Comparison of ENCODE assay signal across 8 cellular contexts in genomic region chr17:36608794-36609497, GRCh38. TPM values are rescaled to one million over a fixed set of nuclear protein-coding genes. Genes with fewer than 3 reads are reported as not detected.
DNase-seq lines count a peak whose midpoint lies in the region; ATAC-seq and TF ChIP-seq lines count a peak whose summit lies in the region.

No MANE protein-coding gene starts in this region.

- H3K27me3 ChIP-seq in Caco-2 (replicated peaks; ENCODE audit: control insufficient read depth, insufficient read depth, low read length): no peaks in the 10 kb centered on the region
- no peaks in the 10 kb centered on the region for H3K27me3 ChIP-seq in MM.1S (replicated peaks; ENCODE audit: insufficient read depth, low read length)

- peaks cover 5% of the 10 kb centered on the region for H3K4me1 Mint-ChIP-seq in Caco-2 (ENCODE audit: low read depth, unreplicated experiment)
- peaks cover 26% of the 10 kb centered on the region for H3K4me1 Mint-ChIP-seq in T-helper 17 cell
- H3K4me1 Mint-ChIP-seq in osteocyte (ENCODE audit: unreplicated experiment): peaks cover 16% of the 10 kb centered on the region
- H3K4me1 Mint-ChIP-seq in activated T-cell treated with anti-CD3 and anti-CD28 coated beads, Interleukin-2, amount 50 U/mL, for 24 hours (ENCODE audit: low read depth): peaks cover 40% of the 10 kb centered on the region
- H3K4me1 Mint-ChIP-seq in immature natural killer cell: peaks cover 32 to 34% of the 10 kb centered on the region in 2 donors

- peaks cover 13% of the 10 kb centered on the region for H3K79me2 ChIP-seq in MM.1S (ENCODE audit: low read length)

- no peaks in the 10 kb centered on the region for H4K20me1 ChIP-seq in MM.1S (ENCODE audit: insufficient read depth, low read length)

- H3K9me2 ChIP-seq in MM.1S (replicated peaks; ENCODE audit: insufficient read depth, low read length): no peaks in the 10 kb centered on the region

- H3K4me1 ChIP-seq in Caco-2 (no peaks in the 10 kb centered on the region), MM.1S (ENCODE audit: low read length) (peaks cover 21% of the 10 kb centered on the region)

- H3F3A ChIP-seq in MM.1S (ENCODE audit: insufficient read depth, low read length): peaks cover 7% of the 10 kb centered on the region

- peak overlapping the region; percentile 19; the same call in 1 of the 2 replicates for H3K9ac ChIP-seq in MM.1S (ENCODE audit: low read length)

- peak overlapping the region; percentile 76; the same call in 1 of the 2 replicates for H3K27ac ChIP-seq in MM.1S (ENCODE audit: low read length)

- no peak overlapping the region for H3K4me3 Mint-ChIP-seq in Caco-2 (ENCODE audit: unreplicated experiment)
- H3K4me3 Mint-ChIP-seq in T-helper 17 cell: peak overlapping the region; percentile 59
- no peak overlapping the region for H3K4me3 Mint-ChIP-seq in osteocyte (ENCODE audit: unreplicated experiment)
- no peak overlapping the region for H3K4me3 Mint-ChIP-seq in activated T-cell treated with anti-CD3 and anti-CD28 coated beads, Interleukin-2, amount 50 U/mL, for 24 hours
- H3K4me3 Mint-ChIP-seq in immature natural killer cell: peak overlapping the region in 1 of 5 donors; percentile 23

- no peaks in the 10 kb centered on the region for H3K36me3 ChIP-seq in Caco-2 (ENCODE audit: control insufficient read depth, insufficient read depth, low read length)
- no peaks in the 10 kb centered on the region for H3K36me3 ChIP-seq in MM.1S (replicated peaks; ENCODE audit: insufficient read depth, low read length)

- no peaks in the 10 kb centered on the region for H3K9me3 Mint-ChIP-seq in Caco-2 (ENCODE audit: unreplicated experiment)
- no peaks in the 10 kb centered on the region for H3K9me3 Mint-ChIP-seq in osteocyte (ENCODE audit: unreplicated experiment)
- no peaks in the 10 kb centered on the region for H3K9me3 Mint-ChIP-seq in activated T-cell treated with anti-CD3 and anti-CD28 coated beads, Interleukin-2, amount 50 U/mL, for 24 hours
- no peaks in the 10 kb centered on the region for H3K9me3 Mint-ChIP-seq in immature natural killer cell

- TF ChIP-seq CTCF in Caco-2 (IDR thresholded peaks at IDR 0.05; ENCODE audit: insufficient read depth in 1 of 2, low read depth in 1 of 2, low read length in 1 of 2, severe bottlenecking in 1 of 2, unreplicated experiment in 1 of 2) (peak; percentile 40 to 42), MM.1S (IDR thresholded peaks at IDR 0.05; ENCODE audit: low read length) (peak; percentile 43), fibroblast of pulmonary artery (IDR thresholded peaks at IDR 0.05; ENCODE audit: low read length, missing control alignments) (peak; percentile 52), osteocyte (IDR thresholded peaks at IDR 0.05) (peak; percentile 51)

- peak; percentile 71 for ATAC-seq in T-helper 17 cell

- H3K36me3 Mint-ChIP-seq in Caco-2 (ENCODE audit: insufficient read depth, unreplicated experiment): peaks cover 24% of the 10 kb centered on the region
- peaks cover 6% of the 10 kb centered on the region for H3K36me3 Mint-ChIP-seq in T-helper 17 cell (ENCODE audit: low read depth)
- no peaks in the 10 kb centered on the region for H3K36me3 Mint-ChIP-seq in osteocyte (ENCODE audit: unreplicated experiment)
- H3K36me3 Mint-ChIP-seq in activated T-cell treated with anti-CD3 and anti-CD28 coated beads, Interleukin-2, amount 50 U/mL, for 24 hours (ENCODE audit: low read depth): peaks cover 56% of the 10 kb centered on the region
- peaks cover 0 to 5% (median 0%) of the 10 kb centered on the region in 3 donors for H3K36me3 Mint-ChIP-seq in immature natural killer cell

- no peak overlapping the region for H3K27ac Mint-ChIP-seq in Caco-2 (ENCODE audit: unreplicated experiment)
- no peak overlapping the region for H3K27ac Mint-ChIP-seq in T-helper 17 cell
- no peak overlapping the region for H3K27ac Mint-ChIP-seq in osteocyte (ENCODE audit: unreplicated experiment)
- no peak overlapping the region for H3K27ac Mint-ChIP-seq in activated T-cell treated with anti-CD3 and anti-CD28 coated beads, Interleukin-2, amount 50 U/mL, for 24 hours
- H3K27ac Mint-ChIP-seq in immature natural killer cell: no peak overlapping the region

- H3K9me3 ChIP-seq in Caco-2: no peaks in the 10 kb centered on the region
- H3K9me3 ChIP-seq in MM.1S (replicated peaks; ENCODE audit: insufficient read depth, low read length): no peaks in the 10 kb centered on the region
- no peaks in the 10 kb centered on the region for H3K9me3 ChIP-seq in T-helper 17 cell (ENCODE audit: control insufficient read depth, low read length, poor library complexity, severe bottlenecking)

- H3K4me3 ChIP-seq in Caco-2 (ENCODE audit: low read depth, low read length) (no peak overlapping the region), MM.1S (ENCODE audit: low read length) (peak overlapping the region; percentile 54), fibroblast of pulmonary artery (replicated peaks; ENCODE audit: low read depth, low read length) (no peak overlapping the region)

- intact Hi-C loops in Caco-2 (cut with micrococcal nuclease; ENCODE audit: unreplicated experiment): no loop called here

- H3K27me3 Mint-ChIP-seq in Caco-2 (ENCODE audit: insufficient read depth, unreplicated experiment) (no peaks in the 10 kb centered on the region), T-helper 17 cell (no peaks in the 10 kb centered on the region), osteocyte (ENCODE audit: unreplicated experiment) (no peaks in the 10 kb centered on the region), immature natural killer cell (ENCODE audit: low read depth in 3 of 3) (peaks cover 0 to 6% (median 0%) of the 10 kb centered on the region in 3 donors)
- H3K27me3 Mint-ChIP-seq in activated T-cell treated with anti-CD3 and anti-CD28 coated beads, Interleukin-2, amount 50 U/mL, for 24 hours: no peaks in the 10 kb centered on the region

- DNase-seq in Caco-2 (peak in 1 of 2 experiments; percentile 47), MM.1S (peak; percentile 78), T-helper 17 cell (no peak), fibroblast of pulmonary artery (ENCODE audit: low read depth) (peak; percentile 79), osteocyte (ENCODE audit: extremely low spot score, unreplicated experiment) (no peak), GM19240 (ENCODE audit: insufficient read length, low spot score) (no peak), immature natural killer cell (no peak)
- no peak for DNase-seq in activated T-cell treated with anti-CD3 and anti-CD28 coated beads, Interleukin-2, amount 50 U/mL, for 24 hours

- peak overlapping the region; percentile 76 for H3K4me2 ChIP-seq in MM.1S (ENCODE audit: low read depth, low read length)

- BruUV-seq in Caco-2 (replicated peaks; lab: Mats Ljungman, UMichigan): no TSS peak

- H2AFZ ChIP-seq in MM.1S (ENCODE audit: low read length): peak overlapping the region; percentile 71

- CTCF ChIA-PET in Caco-2 (lab: Charles Lee): no interaction called here

- POLR2A ChIA-PET in Caco-2 (lab: Charles Lee): no interaction called here

RNA-seq across cellular contexts. Expression of gene MRM1, which starts 7.6 kb away (rescaled TPM):
- 9.3 and 13.5 TPM in 2 replicates for total RNA-seq in Caco-2 (2022)
- total RNA-seq in T-helper 17 cell: 1 to 10 TPM; 2.6 to 3.4 TPM
- 3.6 and 4.3 TPM in 2 replicates for total RNA-seq in osteocyte
- 1 to 10 TPM in 2 of 3 donors, not detected in 1; 2.0 to 6.4 TPM for polyA plus RNA-seq in immature natural killer cell

RNA-seq across cellular contexts. Expression of gene DHRS11, which starts 17.3 kb away (rescaled TPM):
- 44.7 and 46.9 TPM in 2 replicates for total RNA-seq in Caco-2 (2022)
- 1 to 10 TPM; 2.7 to 3.8 TPM for total RNA-seq in T-helper 17 cell
- 7.1 TPM in 2 replicates for total RNA-seq in osteocyte
- 1 to 10 TPM in 2 of 3 donors, not detected in 1; 3.3 to 6.0 TPM for polyA plus RNA-seq in immature natural killer cell

Comparison
In these comparisons a context has a peak if more than half of its experiments do, and no peak if none do; other contexts are left out.
1. DNase-seq: peak in MM.1S (single experiment) and fibroblast of pulmonary artery (single experiment); none in T-helper 17 cell (0 of 3), osteocyte (single experiment), GM19240 (single experiment), activated T-cell treated with anti-CD3 and anti-CD28 coated beads, Interleukin-2, amount 50 U/mL, for 24 hours (single experiment) and immature natural killer cell (0 of 3).
2. Peak in every context shown above with its lines, with median percentiles within 50 percentile points of each other: CTCF ChIP-seq.